In genomic region chr5:172283020-172283861, GRCh38 we compare ENCODE assay signal across 1 cellular context.
TF ChIP-seq lines count a peak whose summit lies in the region.

UBTD2 (minus strand) TSS chr5:172283764; CDS start chr5:172283665, 99 bp downstream.

TF ChIP-seq in HepG2, 621 proteins besides CTCF, POLR2A, EP300 and RAD21 (continued from another document and continues in another):
- peak; percentile 63; the same call in 1 of the 2 replicates for TF ChIP-seq ARID4A (CRISPR knock-in tag; IDR thresholded peaks at IDR 0.05; ENCODE audit: borderline replicate concordance)
- TF ChIP-seq ZNF281 (CRISPR knock-in tag; IDR thresholded peaks at IDR 0.05; ENCODE audit: borderline replicate concordance) = 0 out of 2 replicates have a peak, but pooled peaks have one; percentile 11
- peak; percentile 70 for TF ChIP-seq ZNF883 (CRISPR knock-in tag; IDR thresholded peaks at IDR 0.05; ENCODE audit: not compliant biosample characterization)
- 0 out of 2 replicates have a peak, but pooled peaks have one; percentile 1 for TF ChIP-seq BRF2 (CRISPR knock-in tag; IDR thresholded peaks at IDR 0.05)
- TF ChIP-seq ZNF772 (CRISPR knock-in tag; IDR thresholded peaks at IDR 0.05) = peak; percentile 69; the same call in 1 of the 2 replicates
- no peak for TF ChIP-seq IKZF1 (IDR thresholded peaks at IDR 0.05)
- no peak for TF ChIP-seq ZFP90 (CRISPR knock-in tag; IDR thresholded peaks at IDR 0.05; ENCODE audit: borderline replicate concordance)
- no peak for TF ChIP-seq NRL (CRISPR knock-in tag; IDR thresholded peaks at IDR 0.05; ENCODE audit: borderline replicate concordance)
- no peak for TF ChIP-seq CBFB (CRISPR knock-in tag; IDR thresholded peaks at IDR 0.05)
- TF ChIP-seq ZNF563 (CRISPR knock-in tag; IDR thresholded peaks at IDR 0.05) = peak; percentile 58; the same call in 1 of the 2 replicates
- TF ChIP-seq ATF2 (CRISPR knock-in tag; IDR thresholded peaks at IDR 0.05) = no peak
- no peak for TF ChIP-seq ISX (CRISPR knock-in tag; conservative IDR thresholded peaks at IDR 0.05)
- TF ChIP-seq HMGXB4 (CRISPR knock-in tag; IDR thresholded peaks at IDR 0.05; ENCODE audit: borderline replicate concordance in 1 of 2, low read depth in 1 of 2) = peak; percentile 75 to 83; a peak in 3 of 4 replicates
- peak; percentile 77 for TF ChIP-seq ZNF547 (CRISPR knock-in tag; IDR thresholded peaks at IDR 0.05)
- TF ChIP-seq ZFP91 (CRISPR knock-in tag; IDR thresholded peaks at IDR 0.05; ENCODE audit: borderline replicate concordance) = peak; percentile 71; the same call in 1 of the 2 replicates
- TF ChIP-seq ZNF724P (CRISPR knock-in tag; IDR thresholded peaks at IDR 0.05; ENCODE audit: borderline replicate concordance) = no peak
- TF ChIP-seq ZBTB8A (CRISPR knock-in tag; IDR thresholded peaks at IDR 0.05; ENCODE audit: borderline replicate concordance, low read depth) = no peak
- no peak for TF ChIP-seq ZBTB21 (CRISPR knock-in tag; IDR thresholded peaks at IDR 0.05)
- TF ChIP-seq FOXO4 (CRISPR knock-in tag; conservative IDR thresholded peaks at IDR 0.05) = no peak
- no peak for TF ChIP-seq ZNF703 (CRISPR knock-in tag; IDR thresholded peaks at IDR 0.05; ENCODE audit: borderline replicate concordance)
- TF ChIP-seq NFKBIZ (CRISPR knock-in tag; IDR thresholded peaks at IDR 0.05) = no peak
- no peak for TF ChIP-seq ZNF282 (IDR thresholded peaks at IDR 0.05; ENCODE audit: partially characterized antibody)
- no peak for TF ChIP-seq ZBTB46 (CRISPR knock-in tag; IDR thresholded peaks at IDR 0.05; ENCODE audit: borderline replicate concordance)
- TF ChIP-seq CREB3 (CRISPR knock-in tag; IDR thresholded peaks at IDR 0.05) = no peak
- TF ChIP-seq ZNF569 (CRISPR knock-in tag; IDR thresholded peaks at IDR 0.05; ENCODE audit: borderline replicate concordance) = no peak
- peak; percentile 46 for TF ChIP-seq STAG1 (CRISPR knock-in tag; IDR thresholded peaks at IDR 0.05)
- no peak for TF ChIP-seq SRSF9 (IDR thresholded peaks at IDR 0.05; ENCODE audit: borderline replicate concordance, insufficient read depth, low read depth, low read length, poor library complexity, severe bottlenecking)
- TF ChIP-seq CBX1 (IDR thresholded peaks at IDR 0.05; ENCODE audit: low read depth) = no peak
- peak; percentile 84; the same call in 1 of the 2 replicates for TF ChIP-seq KMT2A (CRISPR knock-in tag; IDR thresholded peaks at IDR 0.05)
- TF ChIP-seq ZFY (CRISPR knock-in tag; IDR thresholded peaks at IDR 0.05) = peak; percentile 85
- TF ChIP-seq ATF6 (CRISPR knock-in tag; conservative IDR thresholded peaks at IDR 0.05) = no peak
- no peak for TF ChIP-seq ELF4 (CRISPR knock-in tag; IDR thresholded peaks at IDR 0.05; ENCODE audit: borderline replicate concordance)
- no peak for TF ChIP-seq FIP1L1 (IDR thresholded peaks at IDR 0.05; ENCODE audit: borderline replicate concordance, insufficient read depth, low read depth, low read length)
